Comparison of ENCODE assay signal across 8 cellular contexts in the genomic region with DNA sequence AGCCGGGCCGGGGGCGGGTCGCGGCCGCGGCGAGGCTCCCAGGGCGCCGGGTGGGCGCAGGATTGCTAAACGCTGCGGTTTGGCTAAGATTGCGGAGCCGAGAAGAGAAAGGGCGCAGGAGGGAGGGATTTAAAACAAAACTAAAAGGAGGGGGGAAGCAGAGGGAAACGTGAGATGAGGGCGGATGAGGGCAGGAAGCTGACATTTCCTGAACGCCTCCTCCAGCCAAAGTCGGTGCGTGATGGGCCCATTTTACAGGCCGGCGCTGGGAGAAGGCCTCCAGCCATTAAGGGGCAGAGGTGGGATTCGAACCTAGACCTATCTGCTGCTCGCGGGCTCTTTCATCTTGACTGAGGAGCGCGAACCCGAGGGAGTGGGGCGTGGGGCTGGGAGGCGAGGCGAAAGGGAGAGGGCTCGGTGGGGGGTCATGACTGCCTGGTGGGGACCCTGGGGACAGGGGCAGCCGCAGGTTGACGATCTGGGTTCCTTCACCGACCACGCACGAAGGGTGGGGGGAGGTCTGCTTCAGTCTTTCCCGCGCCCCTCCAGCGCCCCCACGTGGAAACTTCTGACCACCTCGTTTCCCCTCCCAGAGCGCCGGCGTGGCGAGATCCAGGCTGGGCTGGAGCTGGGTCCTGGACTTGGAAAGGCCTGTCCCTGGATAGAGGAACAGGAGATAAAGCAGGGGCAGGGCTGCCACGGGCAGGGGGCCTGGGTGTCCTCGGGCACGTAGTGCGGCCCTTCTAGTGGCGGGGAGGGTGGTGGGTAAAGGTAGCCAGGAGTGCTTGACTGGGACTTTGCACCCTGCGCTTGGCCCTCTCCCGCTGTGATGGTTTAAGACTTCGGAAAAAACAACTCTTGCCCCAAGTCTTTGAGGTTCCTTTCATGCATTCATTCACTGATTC. TPM values are rescaled to one million over a fixed set of nuclear protein-coding genes. Genes with fewer than 3 reads are reported as not detected.
DNase-seq lines count a peak whose midpoint lies in the region; ATAC-seq, FAIRE-seq and TF ChIP-seq lines count a peak whose summit lies in the region.

No MANE protein-coding gene starts in this region.

- H3K27me3 ChIP-seq in gastroesophageal sphincter (no peaks in the 10 kb centered on the region), neutrophil (peaks cover 67% of the 10 kb centered on the region)

- no peak for FAIRE-seq in H54 (lab: Jason Lieb, UNC)

- DNase-seq in AG04449 (ENCODE audit: low read depth, low spot score) (no peak), H54 (ENCODE audit: insufficient read length, low spot score) (peak; percentile 85), RPMI7951 (ENCODE audit: low read depth) (peak; percentile 64), stromal cell of bone marrow (ENCODE audit: low read depth) (peak; percentile 52)
- peak; percentile 48 for DNase-seq in activated effector memory CD4-positive, alpha-beta T cell treated with Interleukin-2 at 50 U/mL for 16 hours

- TF ChIP-seq CTCF in AG04449 (IDR thresholded peaks at IDR 0.05; ENCODE audit: insufficient read depth, low read length, missing control alignments), result peak; percentile 86
- TF ChIP-seq CTCF in gastroesophageal sphincter (IDR thresholded peaks at IDR 0.05), result peak in 3 of 4 experiments; percentile 67 to 89 (median 70)
- TF ChIP-seq CTCF in neutrophil (IDR thresholded peaks at IDR 0.05), result peak; percentile 20

- peak overlapping the region in 3 of 4 donors; percentile 38 to 74 (median 55) for H3K27ac ChIP-seq in gastroesophageal sphincter
- no peak overlapping the region for H3K27ac ChIP-seq in neutrophil

- H3K4me3 ChIP-seq in AG04449 (ENCODE audit: low read depth, low read length) (peak overlapping the region; percentile 63), gastroesophageal sphincter (peak overlapping the region; percentile 52 to 69), neutrophil (ENCODE audit: low read depth in 1 of 2, low read length in 1 of 2) (peak overlapping the region; percentile 49 to 59)

- H3K9me3 ChIP-seq in gastroesophageal sphincter, result no peaks in the 10 kb centered on the region
- H3K9me3 ChIP-seq in neutrophil, result no peaks in the 10 kb centered on the region

- peak; percentile 83 for ATAC-seq in gastroesophageal sphincter
- ATAC-seq in GM18909 (IDR thresholded peaks at IDR 0.05; ENCODE audit: poor library complexity, unreplicated experiment), result no peak

- TF ChIP-seq POLR2A in H54 (IDR thresholded peaks at IDR 0.05; ENCODE audit: low read depth, low read length) (0 out of 2 replicates have a peak, but pooled peaks have one; percentile 16), gastroesophageal sphincter (IDR thresholded peaks at IDR 0.05) (no peak)

- CTCF ChIA-PET in AG04449 (lab: Yijun Ruan, JAX), result interaction anchor here (0.5 to 25.2 kb wide), 18 partner anchors 8 to 294 kb away, joined by 3 to 753 read pairs (median 4); a partner anchor contains a TSS

- 0 to 2% methylated on average over 8 to 21 of the region's 55 CpGs for WGBS in gastroesophageal sphincter (ENCODE audit: low coverage in 1 of 2), 2 donors

- POLR2A ChIA-PET in AG04449 (lab: Yijun Ruan, JAX), result interaction anchor here (1.0 kb wide), 1 partner anchor 144 kb away, joined by 3 read pairs; a partner anchor contains a TSS

- no peak for TF ChIP-seq EP300 in gastroesophageal sphincter (IDR thresholded peaks at IDR 0.05)

- no peaks in the 10 kb centered on the region for H3K36me3 ChIP-seq in gastroesophageal sphincter
- peaks cover 12% of the 10 kb centered on the region for H3K36me3 ChIP-seq in neutrophil

- peaks cover 0 to 29% (median 8%) of the 10 kb centered on the region in 3 donors for H3K4me1 ChIP-seq in gastroesophageal sphincter
- peaks cover 14% of the 10 kb centered on the region in 2 experiments for H3K4me1 ChIP-seq in neutrophil (ENCODE audit: control insufficient read depth in 1 of 2, insufficient read depth in 1 of 2, low read depth in 1 of 2, low read length in 1 of 2)

RNA-seq across cellular contexts. Expression of a gene that starts 3.8 kb away (rescaled TPM):
- not detected in 2 replicates for total RNA-seq in RPMI7951 (2014; rRNA removed; shearing (Covaris generic))
- not detected for total RNA-seq in gastroesophageal sphincter

Comparison
In these comparisons a context has a peak if more than half of its experiments do, and no peak if none do; other contexts are left out.
1. CTCF ChIP-seq: peak in every context shown above with its lines; median percentile 86 in AG04449; 70 in gastroesophageal sphincter; 20 in neutrophil.